In the genomic region with DNA sequence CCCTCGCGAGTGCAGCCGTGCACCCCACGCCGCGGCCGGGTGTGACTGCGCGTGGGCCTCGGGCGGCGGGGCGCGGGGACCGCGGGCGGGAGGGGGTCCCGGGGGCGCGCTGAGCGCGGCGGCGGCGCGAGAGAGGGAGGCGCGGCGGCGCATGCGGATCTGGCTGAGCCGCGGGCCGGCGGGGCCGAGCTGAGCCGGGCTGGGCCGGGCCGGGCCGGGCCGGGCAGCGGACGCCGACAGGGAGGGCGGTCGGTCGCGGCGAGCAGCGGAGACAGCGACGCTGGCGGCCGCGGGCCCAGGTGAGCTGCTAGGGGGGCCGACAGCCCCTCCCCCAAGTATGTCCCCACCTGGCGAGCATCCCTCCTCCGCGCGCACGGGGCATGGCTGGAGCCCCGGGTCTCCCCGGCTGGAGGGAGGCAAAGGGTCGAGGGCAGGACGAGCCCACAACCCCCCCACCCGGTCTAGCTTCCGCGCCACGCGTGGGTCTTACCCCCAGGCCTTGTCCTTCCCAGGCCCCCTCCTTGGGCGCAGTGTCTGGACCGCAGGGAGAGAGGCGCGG, we compare ENCODE assay signal across 1 cellular context.
TF ChIP-seq lines count a peak whose summit lies in the region.

No MANE protein-coding gene starts in this region.

TF ChIP-seq in GM23338, 12 proteins besides CTCF, POLR2A, EP300 and RAD21 (continued from another document):
- TF ChIP-seq, protein P1, sequence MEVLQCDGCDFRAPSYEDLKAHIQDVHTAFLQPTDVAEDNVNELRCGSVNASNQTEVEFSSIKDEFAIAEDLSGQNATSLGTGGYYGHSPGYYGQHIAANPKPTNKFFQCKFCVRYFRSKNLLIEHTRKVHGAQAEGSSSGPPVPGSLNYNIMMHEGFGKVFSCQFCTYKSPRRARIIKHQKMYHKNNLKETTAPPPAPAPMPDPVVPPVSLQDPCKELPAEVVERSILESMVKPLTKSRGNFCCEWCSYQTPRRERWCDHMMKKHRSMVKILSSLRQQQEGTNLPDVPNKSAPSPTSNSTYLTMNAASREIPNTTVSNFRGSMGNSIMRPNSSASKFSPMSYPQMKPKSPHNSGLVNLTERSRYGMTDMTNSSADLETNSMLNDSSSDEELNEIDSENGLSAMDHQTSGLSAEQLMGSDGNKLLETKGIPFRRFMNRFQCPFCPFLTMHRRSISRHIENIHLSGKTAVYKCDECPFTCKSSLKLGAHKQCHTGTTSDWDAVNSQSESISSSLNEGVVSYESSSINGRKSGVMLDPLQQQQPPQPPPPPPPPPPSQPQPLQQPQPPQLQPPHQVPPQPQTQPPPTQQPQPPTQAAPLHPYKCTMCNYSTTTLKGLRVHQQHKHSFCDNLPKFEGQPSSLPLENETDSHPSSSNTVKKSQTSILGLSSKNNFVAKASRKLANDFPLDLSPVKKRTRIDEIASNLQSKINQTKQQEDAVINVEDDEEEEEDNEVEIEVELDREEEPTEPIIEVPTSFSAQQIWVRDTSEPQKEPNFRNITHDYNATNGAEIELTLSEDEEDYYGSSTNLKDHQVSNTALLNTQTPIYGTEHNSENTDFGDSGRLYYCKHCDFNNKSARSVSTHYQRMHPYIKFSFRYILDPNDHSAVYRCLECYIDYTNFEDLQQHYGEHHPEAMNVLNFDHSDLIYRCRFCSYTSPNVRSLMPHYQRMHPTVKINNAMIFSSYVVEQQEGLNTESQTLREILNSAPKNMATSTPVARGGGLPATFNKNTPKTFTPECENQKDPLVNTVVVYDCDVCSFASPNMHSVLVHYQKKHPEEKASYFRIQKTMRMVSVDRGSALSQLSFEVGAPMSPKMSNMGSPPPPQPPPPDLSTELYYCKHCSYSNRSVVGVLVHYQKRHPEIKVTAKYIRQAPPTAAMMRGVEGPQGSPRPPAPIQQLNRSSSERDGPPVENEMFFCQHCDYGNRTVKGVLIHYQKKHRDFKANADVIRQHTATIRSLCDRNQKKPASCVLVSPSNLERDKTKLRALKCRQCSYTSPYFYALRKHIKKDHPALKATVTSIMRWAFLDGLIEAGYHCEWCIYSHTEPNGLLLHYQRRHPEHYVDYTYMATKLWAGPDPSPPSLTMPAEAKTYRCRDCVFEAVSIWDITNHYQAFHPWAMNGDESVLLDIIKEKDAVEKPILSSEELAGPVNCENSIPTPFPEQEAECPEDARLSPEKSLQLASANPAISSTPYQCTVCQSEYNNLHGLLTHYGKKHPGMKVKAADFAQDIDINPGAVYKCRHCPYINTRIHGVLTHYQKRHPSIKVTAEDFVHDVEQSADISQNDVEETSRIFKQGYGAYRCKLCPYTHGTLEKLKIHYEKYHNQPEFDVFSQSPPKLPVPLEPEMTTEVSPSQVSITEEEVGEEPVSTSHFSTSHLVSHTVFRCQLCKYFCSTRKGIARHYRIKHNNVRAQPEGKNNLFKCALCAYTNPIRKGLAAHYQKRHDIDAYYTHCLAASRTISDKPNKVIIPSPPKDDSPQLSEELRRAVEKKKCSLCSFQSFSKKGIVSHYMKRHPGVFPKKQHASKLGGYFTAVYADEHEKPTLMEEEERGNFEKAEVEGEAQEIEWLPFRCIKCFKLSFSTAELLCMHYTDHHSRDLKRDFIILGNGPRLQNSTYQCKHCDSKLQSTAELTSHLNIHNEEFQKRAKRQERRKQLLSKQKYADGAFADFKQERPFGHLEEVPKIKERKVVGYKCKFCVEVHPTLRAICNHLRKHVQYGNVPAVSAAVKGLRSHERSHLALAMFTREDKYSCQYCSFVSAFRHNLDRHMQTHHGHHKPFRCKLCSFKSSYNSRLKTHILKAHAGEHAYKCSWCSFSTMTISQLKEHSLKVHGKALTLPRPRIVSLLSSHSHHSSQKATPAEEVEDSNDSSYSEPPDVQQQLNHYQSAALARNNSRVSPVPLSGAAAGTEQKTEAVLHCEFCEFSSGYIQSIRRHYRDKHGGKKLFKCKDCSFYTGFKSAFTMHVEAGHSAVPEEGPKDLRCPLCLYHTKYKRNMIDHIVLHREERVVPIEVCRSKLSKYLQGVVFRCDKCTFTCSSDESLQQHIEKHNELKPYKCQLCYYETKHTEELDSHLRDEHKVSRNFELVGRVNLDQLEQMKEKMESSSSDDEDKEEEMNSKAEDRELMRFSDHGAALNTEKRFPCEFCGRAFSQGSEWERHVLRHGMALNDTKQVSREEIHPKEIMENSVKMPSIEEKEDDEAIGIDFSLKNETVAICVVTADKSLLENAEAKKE (CRISPR knock-in tag; IDR thresholded peaks at IDR 0.05), result no peak
- TF ChIP-seq NANOG (IDR thresholded peaks at IDR 0.05; ENCODE audit: borderline replicate concordance), result no peak
- no peak for TF ChIP-seq STAT1 (IDR thresholded peaks at IDR 0.05; ENCODE audit: unreplicated experiment)
- TF ChIP-seq, protein P2, sequence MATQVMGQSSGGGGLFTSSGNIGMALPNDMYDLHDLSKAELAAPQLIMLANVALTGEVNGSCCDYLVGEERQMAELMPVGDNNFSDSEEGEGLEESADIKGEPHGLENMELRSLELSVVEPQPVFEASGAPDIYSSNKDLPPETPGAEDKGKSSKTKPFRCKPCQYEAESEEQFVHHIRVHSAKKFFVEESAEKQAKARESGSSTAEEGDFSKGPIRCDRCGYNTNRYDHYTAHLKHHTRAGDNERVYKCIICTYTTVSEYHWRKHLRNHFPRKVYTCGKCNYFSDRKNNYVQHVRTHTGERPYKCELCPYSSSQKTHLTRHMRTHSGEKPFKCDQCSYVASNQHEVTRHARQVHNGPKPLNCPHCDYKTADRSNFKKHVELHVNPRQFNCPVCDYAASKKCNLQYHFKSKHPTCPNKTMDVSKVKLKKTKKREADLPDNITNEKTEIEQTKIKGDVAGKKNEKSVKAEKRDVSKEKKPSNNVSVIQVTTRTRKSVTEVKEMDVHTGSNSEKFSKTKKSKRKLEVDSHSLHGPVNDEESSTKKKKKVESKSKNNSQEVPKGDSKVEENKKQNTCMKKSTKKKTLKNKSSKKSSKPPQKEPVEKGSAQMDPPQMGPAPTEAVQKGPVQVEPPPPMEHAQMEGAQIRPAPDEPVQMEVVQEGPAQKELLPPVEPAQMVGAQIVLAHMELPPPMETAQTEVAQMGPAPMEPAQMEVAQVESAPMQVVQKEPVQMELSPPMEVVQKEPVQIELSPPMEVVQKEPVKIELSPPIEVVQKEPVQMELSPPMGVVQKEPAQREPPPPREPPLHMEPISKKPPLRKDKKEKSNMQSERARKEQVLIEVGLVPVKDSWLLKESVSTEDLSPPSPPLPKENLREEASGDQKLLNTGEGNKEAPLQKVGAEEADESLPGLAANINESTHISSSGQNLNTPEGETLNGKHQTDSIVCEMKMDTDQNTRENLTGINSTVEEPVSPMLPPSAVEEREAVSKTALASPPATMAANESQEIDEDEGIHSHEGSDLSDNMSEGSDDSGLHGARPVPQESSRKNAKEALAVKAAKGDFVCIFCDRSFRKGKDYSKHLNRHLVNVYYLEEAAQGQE (IDR thresholded peaks at IDR 0.05; ENCODE audit: unreplicated experiment), result no peak
- no peak for TF ChIP-seq ZNF114 (CRISPR knock-in tag; IDR thresholded peaks at IDR 0.05)
